11 cellular contexts compared by ENCODE assay signal in genomic region chr2:172049721-172050120, GRCh38. TPM values are rescaled to one million over a fixed set of nuclear protein-coding genes. Genes with fewer than 3 reads are reported as not detected.
"Had no signal": no experiment of that assay in that cellular context is flagged by ENCODE, and none has a peak within 500 bp of the region (broad histone marks: within the 10 kb centered on the region; RNA-seq: fewer than 3 reads in every experiment).

No MANE protein-coding gene starts in this region.

- H2AFZ ChIP-seq: GM23248 had no signal

- ATAC-seq: HCT116 had no signal

- FAIRE-seq: HTR-8/SVneo had no signal

- H3K27ac ChIP-seq: GM23248, KMS-11 had no signal

- H3K9ac ChIP-seq: GM23248, KMS-11 had no signal

- DNase-seq: GM23248, GOT3, H7, HFFc6, IMR-90, KBM-7 had no signal

- H3K4me2 ChIP-seq: KMS-11 had no signal

- H3K4me3 ChIP-seq: GM23248, HAP-1 had no signal

- H3K36me3 ChIP-seq: HAP-1 had no signal

- H3K9me3 ChIP-seq: HAP-1 had no signal

RNA-seq across cellular contexts. Expression of gene DLX1, which starts 35.6 kb away (rescaled TPM):
- total RNA-seq: H7 had no signal

RNA-seq across cellular contexts. Expression of gene DLX2, which starts 53.0 kb away (rescaled TPM):
- total RNA-seq: H7, HT-29, IMR-90 had no signal
